ENCODE assay signal across 8 cellular contexts in genomic region chr9:35262064-35262463, GRCh38.
"Had no signal": no experiment of that assay in that cellular context is flagged by ENCODE, and none has a peak within 500 bp of the region (broad histone marks: within the 10 kb centered on the region; RNA-seq: fewer than 3 reads in every experiment).

No MANE protein-coding gene starts in this region.

- H3K36me3 ChIP-seq: HAP-1 had no signal

- FAIRE-seq: HTR-8/SVneo, K562 had no signal

- H3K4me3 ChIP-seq: GM23248, HAP-1, K562 had no signal

- ATAC-seq: HCT116, K562 had no signal

- H3K27ac ChIP-seq: GM23248 had no signal

- H3K4me1 ChIP-seq: HAP-1 had no signal

- H3K9me3 ChIP-seq: HAP-1 had no signal

- H3K9ac ChIP-seq: GM23248 had no signal

- H2AFZ ChIP-seq: GM23248 had no signal

- DNase-seq: GM23248, GOT3, H7, IMR-90 had no signal
